In the genomic region with DNA sequence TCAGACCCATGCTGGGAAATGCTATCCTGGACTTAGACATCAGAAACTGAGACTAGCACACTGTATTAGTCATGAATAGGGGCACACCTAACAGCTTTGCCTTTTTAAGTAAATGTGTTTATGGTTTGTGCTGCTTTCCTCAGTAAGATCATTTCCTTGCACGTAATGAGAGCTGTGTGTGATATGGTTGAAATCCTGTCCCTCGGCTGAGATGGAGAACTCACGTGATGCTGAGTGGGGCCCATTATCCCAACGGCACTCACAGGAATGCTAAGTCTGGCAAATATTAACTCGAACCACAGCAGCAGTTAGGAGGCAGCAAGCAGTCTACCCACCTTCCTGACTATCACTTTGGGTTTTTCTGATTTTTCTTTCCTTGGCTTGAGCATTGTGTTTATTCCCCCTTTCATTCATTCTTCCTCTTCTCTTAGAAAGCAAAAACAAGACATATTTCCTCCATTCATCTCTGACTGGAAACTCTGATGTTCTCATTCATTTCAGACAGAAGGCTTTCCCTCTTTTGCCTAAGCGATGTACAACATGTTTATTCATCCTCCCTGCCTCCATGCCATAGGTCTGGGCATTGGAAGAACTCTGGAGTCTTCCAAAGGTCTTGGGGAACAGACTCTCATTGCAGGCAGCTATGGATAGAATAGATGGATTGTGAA, we compare ENCODE assay signal across 9 cellular contexts. TPM values are rescaled to one million over a fixed set of nuclear protein-coding genes. Genes with fewer than 3 reads are reported as not detected.
DNase-seq lines count a peak whose midpoint lies in the region; ATAC-seq and TF ChIP-seq lines count a peak whose summit lies in the region.
"Had no signal": no experiment of that assay in that cellular context is flagged by ENCODE, and none has a peak within 500 bp of the region (broad histone marks: within the 10 kb centered on the region; RNA-seq: fewer than 3 reads in every experiment).

No MANE protein-coding gene starts in this region.

- no peak for TF ChIP-seq POLR2A in body of pancreas (IDR thresholded peaks at IDR 0.05)

- no peaks in the 10 kb centered on the region for H3K36me3 ChIP-seq in CD4-positive, CD25-positive, alpha-beta regulatory T cell (ENCODE audit: control insufficient read depth, insufficient read depth, low read length)
- H3K36me3 ChIP-seq in body of pancreas (replicated peaks in 1 of 2; ENCODE audit: insufficient read depth in 1 of 2, low read depth in 2 of 2) (no peaks in the 10 kb centered on the region), mucosa of descending colon (ENCODE audit: low read depth) (no peaks in the 10 kb centered on the region)

- WGBS in body of pancreas, 2 donors, result 30 to 36% methylated on average over 6 of the region's 6 CpGs

- no peaks in the 10 kb centered on the region for H3K9me3 Mint-ChIP-seq in CD4-positive, CD25-positive, alpha-beta regulatory T cell

- H3K4me1 Mint-ChIP-seq in CD4-positive, CD25-positive, alpha-beta regulatory T cell, result peaks cover 9 to 28% (median 23%) of the 10 kb centered on the region in 4 donors

- H3K27me3 Mint-ChIP-seq in CD4-positive, CD25-positive, alpha-beta regulatory T cell, result peaks cover 31% of the 10 kb centered on the region

- TF ChIP-seq CTCF in body of pancreas (IDR thresholded peaks at IDR 0.05), result no peak
- TF ChIP-seq CTCF in mucosa of descending colon (IDR thresholded peaks at IDR 0.05), result no peak

- peak overlapping the region in 3 of 4 donors; percentile 1 to 75 (median 33) for H3K4me3 Mint-ChIP-seq in CD4-positive, CD25-positive, alpha-beta regulatory T cell

- H3K27ac ChIP-seq in CD4-positive, CD25-positive, alpha-beta regulatory T cell (ENCODE audit: insufficient read depth, low read length, poor library complexity, severe bottlenecking), result no peak overlapping the region
- peak overlapping the region in 2 of 4 donors; percentile 32 to 62 for H3K27ac ChIP-seq in body of pancreas

- peak; percentile 57 to 76 for ATAC-seq in CD4-positive, CD25-positive, alpha-beta regulatory T cell (ENCODE audit: low read depth in 2 of 2)
- peak; percentile 83 for ATAC-seq in body of pancreas
- peak; percentile 96 for ATAC-seq in mucosa of descending colon

- H3K4me3 ChIP-seq in CD4-positive, CD25-positive, alpha-beta regulatory T cell (ENCODE audit: low read depth, low read length), result peak overlapping the region; percentile 56
- H3K4me3 ChIP-seq in body of pancreas (no peak overlapping the region), mucosa of descending colon (no peak overlapping the region)

- peaks cover 14% of the 10 kb centered on the region for H3K4me1 ChIP-seq in CD4-positive, CD25-positive, alpha-beta regulatory T cell (ENCODE audit: control insufficient read depth, insufficient read depth, low read length, poor library complexity, severe bottlenecking)
- H3K4me1 ChIP-seq in body of pancreas, result peaks cover 5% of the 10 kb centered on the region
- H3K4me1 ChIP-seq in mucosa of descending colon (ENCODE audit: low read depth), result peaks cover 6% of the 10 kb centered on the region

- DNase-seq in CD4-positive, CD25-positive, alpha-beta regulatory T cell, result peak in 1 of 3 donors; percentile 46
- peak; percentile 49 for DNase-seq in HT-29 (ENCODE audit: low spot score)
- peak; percentile 25 to 48 (median 44) for DNase-seq in body of pancreas
- DNase-seq in mucosa of descending colon, result peak in 1 of 3 donors; percentile 49
- DNase-seq in stimulated activated naive CD4-positive, alpha-beta T cell treated with Interleukin-2 at 50 U/mL for 16 hours (lab: John Stamatoyannopoulos, UW), result no peak
- no peak for DNase-seq in C1 segment of cervical spinal cord (lab: John Stamatoyannopoulos, UW)
- no peak for DNase-seq in NCI-H1092 treated with DMSO at 0.1 percent for 48 hours (lab: John Stamatoyannopoulos, UW)
- no peak for DNase-seq in stimulated activated CD4-positive, alpha-beta T cell treated with anti-CD3 and anti-CD28 coated beads, Interleukin-2, amount 100 ng/mL, for 24 hours
- DNase-seq: NCI-H524 had no signal

- H3K9me3 ChIP-seq in CD4-positive, CD25-positive, alpha-beta regulatory T cell (ENCODE audit: control insufficient read depth in 2 of 2, low read length in 2 of 2), result no peaks in the 10 kb centered on the region
- H3K9me3 ChIP-seq in body of pancreas (no peaks in the 10 kb centered on the region), mucosa of descending colon (no peaks in the 10 kb centered on the region)

- peaks cover 5% of the 10 kb centered on the region for H3K36me3 Mint-ChIP-seq in CD4-positive, CD25-positive, alpha-beta regulatory T cell

- intact Hi-C loops in body of pancreas (cut with DNase I), result no loop called here
- intact Hi-C loops in mucosa of descending colon (cut with DNase I, micrococcal nuclease), result no loop called here

- peak overlapping the region in 2 of 3 donors; percentile 3 to 27 for H3K27ac Mint-ChIP-seq in CD4-positive, CD25-positive, alpha-beta regulatory T cell

- peaks cover 40% of the 10 kb centered on the region for H3K27me3 ChIP-seq in CD4-positive, CD25-positive, alpha-beta regulatory T cell (ENCODE audit: control insufficient read depth, insufficient read depth, low read length)
- no peaks in the 10 kb centered on the region for H3K27me3 ChIP-seq in body of pancreas

RNA-seq across cellular contexts. Expression of gene BCL9, which starts 38.4 kb away (rescaled TPM):
- total RNA-seq in CD4-positive, CD25-positive, alpha-beta regulatory T cell, result 17.1 TPM
- 1 to 10 TPM; 2.1 to 5.0 (median 2.8) TPM for polyA plus RNA-seq in CD4-positive, CD25-positive, alpha-beta regulatory T cell
- total RNA-seq in HT-29 (2014; rRNA removed; shearing (Covaris generic)), result 7.4 and 10.0 TPM in 2 replicates
- 1 to 10 TPM; 5.9 to 8.0 TPM for total RNA-seq in body of pancreas
- 10 to 100 TPM; 17.2 to 24.9 (median 18.6) TPM for total RNA-seq in mucosa of descending colon

Comparison
In these comparisons a context has a peak if more than half of its experiments do, and no peak if none do; other contexts are left out.
1. DNase-seq: peak in HT-29 (single experiment) and body of pancreas (4 of 4); none in stimulated activated naive CD4-positive, alpha-beta T cell treated with Interleukin-2 at 50 U/mL for 16 hours (single experiment), C1 segment of cervical spinal cord (0 of 14), NCI-H1092 treated with DMSO at 0.1 percent for 48 hours (single experiment) and stimulated activated CD4-positive, alpha-beta T cell treated with anti-CD3 and anti-CD28 coated beads, Interleukin-2, amount 100 ng/mL, for 24 hours (0 of 2).
2. Peak in every context shown above with its lines, with median percentiles within 50 percentile points of each other: ATAC-seq.